ENCODE assay signal across 8 cellular contexts in the genomic region with DNA sequence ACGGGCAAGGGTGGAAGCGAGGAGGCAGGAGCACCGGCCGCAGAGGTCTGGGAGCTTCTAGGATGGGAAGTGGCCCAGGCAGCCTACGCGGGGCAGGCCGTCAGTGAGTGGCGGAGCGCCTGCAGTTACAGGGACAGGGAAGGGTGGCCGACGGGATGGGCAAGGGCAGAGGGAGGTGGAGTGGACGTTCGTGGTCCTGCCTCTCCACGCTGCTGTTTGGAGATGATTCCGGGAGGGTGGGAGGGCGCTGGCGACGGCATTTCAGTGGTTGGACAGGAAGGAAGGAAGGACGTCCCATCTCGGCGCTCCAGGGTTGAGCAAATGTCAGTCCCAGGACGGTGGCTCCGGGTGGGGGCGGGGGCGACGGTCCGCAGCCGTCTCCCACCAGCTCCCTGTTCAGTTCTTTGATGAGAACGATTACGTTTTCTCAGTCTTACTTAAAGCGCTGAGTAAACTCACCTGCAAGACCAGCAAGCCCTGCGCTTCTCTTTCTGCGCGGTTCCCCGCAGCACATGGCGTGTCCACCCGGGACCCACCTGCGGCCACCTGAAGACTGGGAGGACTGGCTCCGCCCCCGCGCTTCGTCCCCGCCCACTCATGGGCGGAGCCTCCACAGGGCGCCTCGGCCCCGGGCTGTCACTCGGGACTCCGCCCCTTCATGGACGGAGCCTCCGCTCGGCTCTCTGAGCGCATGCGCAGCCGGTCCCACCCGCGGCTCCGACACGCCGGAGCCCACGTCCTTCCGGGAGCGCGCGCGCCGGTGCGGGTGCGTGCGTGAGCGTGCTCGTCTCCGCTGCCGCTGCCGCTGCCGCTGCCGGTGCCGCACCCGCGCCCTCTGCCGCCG. TPM values are rescaled to one million over a fixed set of nuclear protein-coding genes. Genes with fewer than 3 reads are reported as not detected.
A peak's percentile ranks its signal among the peaks of the same experiment; 100 is the strongest.
DNase-seq lines count a peak whose midpoint lies in the region; ATAC-seq lines count a peak whose summit lies in the region.

TSS of gene DNAJC5 (plus strand) at position 769 of the 844 bp plus-strand sequence. CDS start 33,220 bp downstream, outside the sequence.

- no peaks in the 10 kb centered on the region for H3K27me3 Mint-ChIP-seq in memory B cell

- H3K9me3 Mint-ChIP-seq in memory B cell: no peaks in the 10 kb centered on the region

- peaks cover 9% of the 10 kb centered on the region for H3K36me3 Mint-ChIP-seq in memory B cell

- H3K4me3 ChIP-seq in effector memory CD4-positive, alpha-beta T cell (ENCODE audit: insufficient read depth, low read depth, low read length, poor library complexity, severe bottlenecking): peak within 1 kb of the TSS; percentile 53

- H3K27me3 ChIP-seq in effector memory CD4-positive, alpha-beta T cell (replicated peaks; ENCODE audit: control insufficient read depth, insufficient read depth, low read length, poor library complexity, severe bottlenecking): no peaks in the 10 kb centered on the region

- DNase-seq in COLO668 (lab: John Stamatoyannopoulos, UW; ENCODE audit: unreplicated experiment): peak; percentile 98
- DNase-seq in HT1080 (ENCODE audit: low read depth): peak; percentile 84
- DNase-seq in NOMO-1 treated with DMSO at 0.1 percent for 48 hours (lab: John Stamatoyannopoulos, UW; ENCODE audit: unreplicated experiment): peak; percentile 80
- DNase-seq in activated CD8-positive, alpha-beta memory T cell treated with anti-CD3 and anti-CD28 coated beads for 48 hours (ENCODE audit: low read depth in 2 of 3, low spot score in 2 of 3): peak; percentile 77 to 94 (median 91)
- DNase-seq in effector memory CD4-positive, alpha-beta T cell: peak; percentile 94 to 97 (median 96)
- peak; percentile 95 to 96 for DNase-seq in memory B cell (ENCODE audit: low spot score in 2 of 2)
- peak; percentile 92 to 96 (median 93) for DNase-seq in stimulated activated CD4-positive, alpha-beta T cell treated with anti-CD3 and anti-CD28 coated beads, TNF-alpha, amount 100 ng/mL, for 48 hours (ENCODE audit: low read depth in 3 of 3)

- peaks cover 27% of the 10 kb centered on the region for H3K4me1 Mint-ChIP-seq in memory B cell

- peak within 1 kb of the TSS; percentile 93 for H3K27ac Mint-ChIP-seq in memory B cell

- ATAC-seq in GM21360 (IDR thresholded peaks at IDR 0.05; ENCODE audit: unreplicated experiment) (peak; percentile 76), memory B cell (ENCODE audit: low read depth) (peak; percentile 84)

- H3K27ac ChIP-seq in effector memory CD4-positive, alpha-beta T cell (ENCODE audit: insufficient read depth, low read length, poor library complexity, severe bottlenecking): peak within 1 kb of the TSS; percentile 82

- peaks cover 23% of the 10 kb centered on the region for H3K4me1 ChIP-seq in effector memory CD4-positive, alpha-beta T cell (ENCODE audit: control insufficient read depth, insufficient read depth, low read length, poor library complexity, severe bottlenecking)

- peak within 1 kb of the TSS; percentile 89 for H3K4me3 Mint-ChIP-seq in memory B cell

- H3K9me3 ChIP-seq in effector memory CD4-positive, alpha-beta T cell (ENCODE audit: control insufficient read depth, low read length): no peaks in the 10 kb centered on the region

- H3K36me3 ChIP-seq in effector memory CD4-positive, alpha-beta T cell (ENCODE audit: control insufficient read depth, insufficient read depth, low read length): peaks cover 13% of the 10 kb centered on the region

RNA-seq across cellular contexts. Expression of gene DNAJC5, which starts in this region (rescaled TPM):
- total RNA-seq in HT1080 (2014; rRNA removed; shearing (Covaris generic)): 51.4 and 60.0 TPM in 2 replicates
- polyA plus RNA-seq in HT1080 (2015; cell fraction: cytosol; rRNA removed): 25.7 and 28.9 TPM in 2 replicates
- polyA plus RNA-seq in HT1080 (2015; cell fraction: nucleus; rRNA removed): 35.5 and 36.6 TPM in 2 replicates

Comparison
In these comparisons a context has a peak if more than half of its experiments do, and no peak if none do; other contexts are left out.
1. Peak in every context shown above with its lines: DNase-seq, ATAC-seq, H3K4me3 ChIP-seq and H3K27ac ChIP-seq.